Comparison of ENCODE assay signal across 20 cellular contexts in genomic region chr5:83503662-83504061, GRCh38. TPM values are rescaled to one million over a fixed set of nuclear protein-coding genes. Genes with fewer than 3 reads are reported as not detected.
DNase-seq lines count a peak whose midpoint lies in the region; ATAC-seq lines count a peak whose summit lies in the region.
"Had no signal": no experiment of that assay in that cellular context is flagged by ENCODE, and none has a peak within 500 bp of the region (broad histone marks: within the 10 kb centered on the region; RNA-seq: fewer than 3 reads in every experiment).

No MANE protein-coding gene starts in this region.

- H3K4me3 ChIP-seq in GM23248 (no peak overlapping the region), adipocyte (ENCODE audit: low read length) (no peak overlapping the region)
- H3K4me3 ChIP-seq: BLaER1 treated with 17β-estradiol and CSF1 and Interleukin-3, amounts not matched to agents 10 nM and 100 nM; suprapubic skin had no signal

- no peaks in the 10 kb centered on the region for H3K4me1 Mint-ChIP-seq in activated naive CD8-positive, alpha-beta T cell treated with anti-CD3 and anti-CD28 coated beads for 36 hours
- H3K4me1 Mint-ChIP-seq: natural killer cell had no signal

- no peaks in the 10 kb centered on the region for H3K36me3 Mint-ChIP-seq in activated naive CD8-positive, alpha-beta T cell treated with anti-CD3 and anti-CD28 coated beads for 36 hours
- H3K36me3 Mint-ChIP-seq: natural killer cell had no signal

- no peak overlapping the region for H3K4me2 ChIP-seq in GM23248 (ENCODE audit: unreplicated experiment)
- H3K4me2 ChIP-seq: BLaER1 treated with 17β-estradiol and CSF1 and Interleukin-3, amounts not matched to agents 10 nM and 100 nM; KMS-11 had no signal

- peaks cover 6% of the 10 kb centered on the region for H3K9me3 Mint-ChIP-seq in activated naive CD8-positive, alpha-beta T cell treated with anti-CD3 and anti-CD28 coated beads for 36 hours

- H3K27me3 ChIP-seq in GM23248 (replicated peaks; ENCODE audit: insufficient read depth) = no peaks in the 10 kb centered on the region
- no peaks in the 10 kb centered on the region for H3K27me3 ChIP-seq in adipocyte (replicated peaks; ENCODE audit: control insufficient read depth, insufficient read depth, low read length)
- H3K27me3 ChIP-seq: BLaER1 treated with 17β-estradiol and CSF1 and Interleukin-3, amounts not matched to agents 10 nM and 100 nM; suprapubic skin had no signal

- H3K9ac ChIP-seq in GM23248 = no peak overlapping the region
- no peak overlapping the region for H3K9ac ChIP-seq in adipocyte (ENCODE audit: low read length)
- H3K9ac ChIP-seq: BLaER1 treated with 17β-estradiol and CSF1 and Interleukin-3, amounts not matched to agents 10 nM and 100 nM; KMS-11 had no signal

- H3K36me3 ChIP-seq in GM23248 (ENCODE audit: low read depth) = 0 out of 2 replicates have a peak, but pooled peaks cover 21% of the 10 kb centered on the region
- peaks cover 40% of the 10 kb centered on the region for H3K36me3 ChIP-seq in adipocyte (ENCODE audit: control insufficient read depth, insufficient read depth, low read length, severe bottlenecking)
- H3K36me3 ChIP-seq: BLaER1 treated with 17β-estradiol and CSF1 and Interleukin-3, amounts not matched to agents 10 nM and 100 nM; suprapubic skin had no signal

- no peaks in the 10 kb centered on the region for H3K9me2 ChIP-seq in GM23248 (ENCODE audit: insufficient read depth)

- ATAC-seq in GM18517 (IDR thresholded peaks at IDR 0.05; ENCODE audit: unreplicated experiment) = no peak
- ATAC-seq: activated CD4-positive, alpha-beta T cell treated with anti-CD3 and anti-CD28 coated beads for 36 hours; foreskin keratinocyte; natural killer cell had no signal

- DNase-seq in AG20443 (ENCODE audit: low spot score) = peak; percentile 33
- DNase-seq in GM23248 = peak; percentile 61
- DNase-seq in adipocyte (ENCODE audit: low read depth) = peak; percentile 53
- DNase-seq in iris pigment epithelial cell (ENCODE audit: low read depth) = peak; percentile 47
- no peak for DNase-seq in NCI-H187 (lab: John Stamatoyannopoulos, UW)
- no peak for DNase-seq in NCI-H510A treated with DMSO at 0.1 percent for 48 hours (lab: John Stamatoyannopoulos, UW)
- no peak for DNase-seq in activated naive CD8-positive, alpha-beta T cell treated with anti-CD3 and anti-CD28 coated beads for 36 hours
- DNase-seq: activated CD4-positive, alpha-beta T cell treated with anti-CD3 and anti-CD28 coated beads for 36 hours; activated naive CD4-positive, alpha-beta T cell treated with Interleukin-2 at 50 U/mL for 16 hours; foreskin keratinocyte; natural killer cell; NCI-H2081 treated with DMSO at 0.1 percent for 48 hours; retina; SHP77 treated with DMSO at 0.1 percent for 48 hours had no signal

- in situ Hi-C loops in GM23248 (cut with MboI) = no loop called here

- peaks cover 17% of the 10 kb centered on the region for H3F3A ChIP-seq in GM23248 (ENCODE audit: insufficient read depth)

- H3K27me3 Mint-ChIP-seq in activated naive CD8-positive, alpha-beta T cell treated with anti-CD3 and anti-CD28 coated beads for 36 hours = peaks cover 27% of the 10 kb centered on the region

- H3K4me1 ChIP-seq in GM23248 (ENCODE audit: insufficient read depth) = peaks cover 17% of the 10 kb centered on the region
- peaks cover 11% of the 10 kb centered on the region for H3K4me1 ChIP-seq in adipocyte (ENCODE audit: control insufficient read depth, insufficient read depth, low read length)
- H3K4me1 ChIP-seq: BLaER1 treated with 17β-estradiol and CSF1 and Interleukin-3, amounts not matched to agents 10 nM and 100 nM; foreskin keratinocyte; suprapubic skin had no signal

- H3K9me3 ChIP-seq in GM23248 (ENCODE audit: low read depth) (no peaks in the 10 kb centered on the region), adipocyte (ENCODE audit: control insufficient read depth, low read length) (no peaks in the 10 kb centered on the region)

- no peak overlapping the region for H2AFZ ChIP-seq in GM23248

- H3K27ac Mint-ChIP-seq in activated naive CD8-positive, alpha-beta T cell treated with anti-CD3 and anti-CD28 coated beads for 36 hours = no peak overlapping the region
- H3K27ac Mint-ChIP-seq: activated CD4-positive, alpha-beta T cell treated with anti-CD3 and anti-CD28 coated beads for 36 hours; natural killer cell had no signal

- H3K27ac ChIP-seq in GM23248 = peak overlapping the region; percentile 28
- H3K27ac ChIP-seq: BLaER1 treated with 17β-estradiol and CSF1 and Interleukin-3, amounts not matched to agents 10 nM and 100 nM; foreskin keratinocyte; HL-60; KMS-11; suprapubic skin had no signal

- H3K4me3 Mint-ChIP-seq in activated naive CD8-positive, alpha-beta T cell treated with anti-CD3 and anti-CD28 coated beads for 36 hours = no peak overlapping the region
- H3K4me3 Mint-ChIP-seq: activated CD4-positive, alpha-beta T cell treated with anti-CD3 and anti-CD28 coated beads for 36 hours; natural killer cell had no signal

- peaks cover 7% of the 10 kb centered on the region; the same call in 1 of the 2 replicates for H3K79me2 ChIP-seq in GM23248 (ENCODE audit: insufficient read depth)

- H4K20me1 ChIP-seq in GM23248 (ENCODE audit: insufficient read depth) = no peaks in the 10 kb centered on the region
- H4K20me1 ChIP-seq: BLaER1 treated with 17β-estradiol and CSF1 and Interleukin-3, amounts not matched to agents 10 nM and 100 nM had no signal

RNA-seq across cellular contexts. Expression of gene VCAN, which starts 32.1 kb away (rescaled TPM):
- 241 and 327 TPM in 2 replicates for total RNA-seq in GM23248 (2014; rRNA removed; shearing (Covaris generic))
- 98.5 and 98.9 TPM in 2 replicates for polyA plus RNA-seq in GM23248 (2016; fragmentation: Nextera tagmentation; extraction: Ambion mirVana)
- total RNA-seq in activated naive CD8-positive, alpha-beta T cell treated with anti-CD3 and anti-CD28 coated beads for 36 hours = not detected
- total RNA-seq: activated CD4-positive, alpha-beta T cell treated with anti-CD3 and anti-CD28 coated beads for 36 hours; T-helper 2 cell treated with Interferon-gamma antibody and Interleukin-4, amounts not matched to agents 100 ng/mL and 5 ng/mL, for 36 hours had no signal

Comparison
In these comparisons a context has a peak if more than half of its experiments do, and no peak if none do; other contexts are left out.
1. DNase-seq: peak in AG20443 (single experiment), GM23248 (single experiment), adipocyte (single experiment) and iris pigment epithelial cell (single experiment); none in NCI-H187 (0 of 2), NCI-H510A treated with DMSO at 0.1 percent for 48 hours (single experiment) and activated naive CD8-positive, alpha-beta T cell treated with anti-CD3 and anti-CD28 coated beads for 36 hours (single experiment).
2. RNA of gene VCAN, which starts 32.1 kb away (total RNA-seq): 241 to 327 TPM in GM23248; not detected in activated naive CD8-positive, alpha-beta T cell treated with anti-CD3 and anti-CD28 coated beads for 36 hours; every median in the first group is over 100 times any median in the second.